In genomic region chr10:123571978-123572377, GRCh38 we compare ENCODE assay signal across 21 cellular contexts.
"Had no signal": no experiment of that assay in that cellular context is flagged by ENCODE, and none has a peak within 500 bp of the region (broad histone marks: within the 10 kb centered on the region; RNA-seq: fewer than 3 reads in every experiment).

No MANE protein-coding gene starts in this region.

- H3K9me3 ChIP-seq: gastroesophageal sphincter, thoracic aorta had no signal

- H3K4me1 ChIP-seq: gastroesophageal sphincter, parathyroid adenoma had no signal

- H3K9ac ChIP-seq: parathyroid adenoma had no signal

- H3K4me2 ChIP-seq: smooth muscle cell had no signal

- ATAC-seq: activated CD8-positive, alpha-beta T cell treated with anti-CD3 and anti-CD28 coated beads for 36 hours; activated naive CD8-positive, alpha-beta T cell treated with anti-CD3 and anti-CD28 coated beads, Interleukin-2, amount 50 U/mL, for 24 hours; gastroesophageal sphincter; natural killer cell treated with Interleukin-12 subunit alpha and Interleukin-12 subunit beta and Interleukin-15 and Interleukin-18, amount 100 ng/mL, for 72 hours; sciatic nerve had no signal

- H2AFZ ChIP-seq: parathyroid adenoma had no signal

- DNase-seq: activated CD4-positive, alpha-beta T cell treated with anti-CD3 and anti-CD28 coated beads, Interleukin-2, amount 10 ng/mL, durations not matched to agents 7 days and 5 days; activated CD4-positive, CD25-positive, alpha-beta regulatory T cell treated with anti-CD3 and anti-CD28 coated beads, Interleukin-2, amount 50 U/mL, for 72 hours; activated CD8-positive, alpha-beta T cell treated with anti-CD3 and anti-CD28 coated beads for 36 hours; activated gamma-delta T cell; activated naive CD4-positive, alpha-beta T cell treated with anti-CD3 and anti-CD28 coated beads, Interleukin-2, amount 50 U/mL, for 16 hours; activated naive CD8-positive, alpha-beta T cell treated with anti-CD3 and anti-CD28 coated beads, Interleukin-2, amount 50 U/mL, for 24 hours; cerebellar nuclear complex; hypothalamus; stimulated activated CD4-positive, alpha-beta T cell treated with anti-CD3 and anti-CD28 coated beads, Interleukin-15, amount 100 ng/mL, for 24 hours; stimulated activated naive CD4-positive, alpha-beta T cell; WERI-Rb-1 had no signal

- H3K27ac Mint-ChIP-seq: activated CD4-positive, alpha-beta T cell treated with anti-CD3 and anti-CD28 coated beads, Interleukin-2, amount 10 ng/mL, durations not matched to agents 7 days and 5 days; activated CD8-positive, alpha-beta T cell treated with anti-CD3 and anti-CD28 coated beads for 36 hours; activated naive CD8-positive, alpha-beta T cell treated with anti-CD3 and anti-CD28 coated beads, Interleukin-2, amount 50 U/mL, for 24 hours; activated T-helper 1 cell treated with anti-CD3 and anti-CD28 coated beads, Interleukin-12 subunit alpha, Interleukin-12 subunit beta, Interleukin-2, Interleukin-4 antibody, amounts not matched to agents 30 ng/mL and 10 ng/mL and 1 ng/mL, durations not matched to agents 14 hours and 24 hours and 36 hours; natural killer cell treated with Interleukin-12 subunit alpha and Interleukin-12 subunit beta and Interleukin-15 and Interleukin-18, amount 100 ng/mL, for 72 hours; type B pancreatic cell had no signal

- H3K36me3 Mint-ChIP-seq: natural killer cell treated with Interleukin-12 subunit alpha and Interleukin-12 subunit beta and Interleukin-15 and Interleukin-18, amount 100 ng/mL, for 72 hours; type B pancreatic cell had no signal

- H3K9me3 Mint-ChIP-seq: activated CD4-positive, alpha-beta T cell treated with anti-CD3 and anti-CD28 coated beads, Interleukin-2, amount 10 ng/mL, durations not matched to agents 7 days and 5 days; activated CD8-positive, alpha-beta T cell treated with anti-CD3 and anti-CD28 coated beads for 36 hours; activated naive CD8-positive, alpha-beta T cell treated with anti-CD3 and anti-CD28 coated beads, Interleukin-2, amount 50 U/mL, for 24 hours; activated T-helper 1 cell treated with anti-CD3 and anti-CD28 coated beads, Interleukin-12 subunit alpha, Interleukin-12 subunit beta, Interleukin-2, Interleukin-4 antibody, amounts not matched to agents 30 ng/mL and 10 ng/mL and 1 ng/mL, durations not matched to agents 14 hours and 24 hours and 36 hours; natural killer cell treated with Interleukin-12 subunit alpha and Interleukin-12 subunit beta and Interleukin-15 and Interleukin-18, amount 100 ng/mL, for 72 hours; type B pancreatic cell had no signal

- H3K4me3 Mint-ChIP-seq: activated CD4-positive, alpha-beta T cell treated with anti-CD3 and anti-CD28 coated beads, Interleukin-2, amount 10 ng/mL, durations not matched to agents 7 days and 5 days; activated CD8-positive, alpha-beta T cell treated with anti-CD3 and anti-CD28 coated beads for 36 hours; activated naive CD8-positive, alpha-beta T cell treated with anti-CD3 and anti-CD28 coated beads, Interleukin-2, amount 50 U/mL, for 24 hours; activated T-helper 1 cell treated with anti-CD3 and anti-CD28 coated beads, Interleukin-12 subunit alpha, Interleukin-12 subunit beta, Interleukin-2, Interleukin-4 antibody, amounts not matched to agents 30 ng/mL and 10 ng/mL and 1 ng/mL, durations not matched to agents 14 hours and 24 hours and 36 hours; natural killer cell treated with Interleukin-12 subunit alpha and Interleukin-12 subunit beta and Interleukin-15 and Interleukin-18, amount 100 ng/mL, for 72 hours; type B pancreatic cell had no signal

- H3K4me1 Mint-ChIP-seq: activated CD4-positive, alpha-beta T cell treated with anti-CD3 and anti-CD28 coated beads, Interleukin-2, amount 10 ng/mL, durations not matched to agents 7 days and 5 days; activated naive CD8-positive, alpha-beta T cell treated with anti-CD3 and anti-CD28 coated beads, Interleukin-2, amount 50 U/mL, for 24 hours had no signal

- H3K79me2 ChIP-seq: parathyroid adenoma had no signal

- H3K27ac ChIP-seq: coronary artery, epithelial cell of prostate, gastroesophageal sphincter, parathyroid adenoma, thoracic aorta, WERI-Rb-1 had no signal
